ENCODE assay signal across 2 cellular contexts in the genomic region with DNA sequence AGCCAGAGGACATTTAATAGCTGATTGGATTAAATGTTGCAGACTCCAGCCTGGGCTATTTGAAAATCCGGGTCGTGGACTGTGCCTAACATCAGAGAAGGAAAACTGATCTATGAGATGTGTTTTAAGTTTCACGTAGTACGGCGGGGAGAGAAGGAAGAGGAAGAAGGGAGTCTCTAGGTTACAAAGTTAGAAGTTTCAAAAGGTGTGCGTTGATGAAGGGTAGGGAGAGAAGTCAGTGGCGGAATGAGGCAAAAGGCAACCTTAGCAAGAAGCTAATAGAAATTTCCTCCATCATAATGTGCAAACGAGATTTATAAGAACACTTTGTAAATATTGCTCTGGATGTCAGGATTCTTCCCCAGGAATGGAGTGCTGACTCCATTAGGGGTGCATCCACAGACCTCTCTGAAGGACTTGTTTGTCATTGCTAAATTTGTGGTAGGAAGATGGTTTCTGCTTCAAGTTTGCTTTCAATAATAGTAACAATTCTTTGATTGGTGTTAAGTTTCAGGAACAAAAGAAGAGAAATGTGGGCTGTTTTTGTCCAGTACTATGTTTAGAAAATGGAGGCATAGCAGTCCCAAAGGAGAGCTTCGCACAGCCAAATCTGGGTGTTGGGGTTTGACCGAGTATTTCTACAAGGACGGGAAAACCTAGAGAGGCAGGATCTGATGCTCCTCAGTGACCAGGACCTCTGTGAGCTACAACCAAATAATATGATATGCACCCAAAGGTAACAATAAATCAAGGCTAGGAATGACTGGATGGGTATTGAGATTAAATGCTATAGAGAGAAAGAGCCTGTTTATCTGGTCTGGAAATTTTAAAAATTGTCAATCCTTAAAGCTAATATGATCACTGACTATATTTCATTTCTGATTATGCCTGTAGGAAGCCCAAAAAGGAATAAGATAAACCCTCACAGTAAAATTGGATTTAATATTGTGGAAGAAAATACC.
TF ChIP-seq lines count a peak whose summit lies in the region.

No MANE protein-coding gene starts in this region.

TF ChIP-seq in GM23338, 12 proteins besides CTCF, POLR2A, EP300 and RAD21:
- TF ChIP-seq, protein P1, sequence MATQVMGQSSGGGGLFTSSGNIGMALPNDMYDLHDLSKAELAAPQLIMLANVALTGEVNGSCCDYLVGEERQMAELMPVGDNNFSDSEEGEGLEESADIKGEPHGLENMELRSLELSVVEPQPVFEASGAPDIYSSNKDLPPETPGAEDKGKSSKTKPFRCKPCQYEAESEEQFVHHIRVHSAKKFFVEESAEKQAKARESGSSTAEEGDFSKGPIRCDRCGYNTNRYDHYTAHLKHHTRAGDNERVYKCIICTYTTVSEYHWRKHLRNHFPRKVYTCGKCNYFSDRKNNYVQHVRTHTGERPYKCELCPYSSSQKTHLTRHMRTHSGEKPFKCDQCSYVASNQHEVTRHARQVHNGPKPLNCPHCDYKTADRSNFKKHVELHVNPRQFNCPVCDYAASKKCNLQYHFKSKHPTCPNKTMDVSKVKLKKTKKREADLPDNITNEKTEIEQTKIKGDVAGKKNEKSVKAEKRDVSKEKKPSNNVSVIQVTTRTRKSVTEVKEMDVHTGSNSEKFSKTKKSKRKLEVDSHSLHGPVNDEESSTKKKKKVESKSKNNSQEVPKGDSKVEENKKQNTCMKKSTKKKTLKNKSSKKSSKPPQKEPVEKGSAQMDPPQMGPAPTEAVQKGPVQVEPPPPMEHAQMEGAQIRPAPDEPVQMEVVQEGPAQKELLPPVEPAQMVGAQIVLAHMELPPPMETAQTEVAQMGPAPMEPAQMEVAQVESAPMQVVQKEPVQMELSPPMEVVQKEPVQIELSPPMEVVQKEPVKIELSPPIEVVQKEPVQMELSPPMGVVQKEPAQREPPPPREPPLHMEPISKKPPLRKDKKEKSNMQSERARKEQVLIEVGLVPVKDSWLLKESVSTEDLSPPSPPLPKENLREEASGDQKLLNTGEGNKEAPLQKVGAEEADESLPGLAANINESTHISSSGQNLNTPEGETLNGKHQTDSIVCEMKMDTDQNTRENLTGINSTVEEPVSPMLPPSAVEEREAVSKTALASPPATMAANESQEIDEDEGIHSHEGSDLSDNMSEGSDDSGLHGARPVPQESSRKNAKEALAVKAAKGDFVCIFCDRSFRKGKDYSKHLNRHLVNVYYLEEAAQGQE (IDR thresholded peaks at IDR 0.05; ENCODE audit: unreplicated experiment) = no peak
- TF ChIP-seq JUNB (IDR thresholded peaks at IDR 0.05; ENCODE audit: unreplicated experiment) (no peak), EZH2 (IDR thresholded peaks at IDR 0.05; ENCODE audit: low read depth, unreplicated experiment) (peak; percentile 59), POLR2AphosphoS5 (IDR thresholded peaks at IDR 0.05; ENCODE audit: low read depth) (no peak), EZH2phosphoT487 (IDR thresholded peaks at IDR 0.05; ENCODE audit: unreplicated experiment) (no peak), ZNF331 (CRISPR knock-in tag; IDR thresholded peaks at IDR 0.05; ENCODE audit: low read depth) (no peak)
- TF ChIP-seq, protein P2, sequence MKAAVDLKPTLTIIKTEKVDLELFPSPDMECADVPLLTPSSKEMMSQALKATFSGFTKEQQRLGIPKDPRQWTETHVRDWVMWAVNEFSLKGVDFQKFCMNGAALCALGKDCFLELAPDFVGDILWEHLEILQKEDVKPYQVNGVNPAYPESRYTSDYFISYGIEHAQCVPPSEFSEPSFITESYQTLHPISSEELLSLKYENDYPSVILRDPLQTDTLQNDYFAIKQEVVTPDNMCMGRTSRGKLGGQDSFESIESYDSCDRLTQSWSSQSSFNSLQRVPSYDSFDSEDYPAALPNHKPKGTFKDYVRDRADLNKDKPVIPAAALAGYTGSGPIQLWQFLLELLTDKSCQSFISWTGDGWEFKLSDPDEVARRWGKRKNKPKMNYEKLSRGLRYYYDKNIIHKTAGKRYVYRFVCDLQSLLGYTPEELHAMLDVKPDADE (IDR thresholded peaks at IDR 0.05) = no peak

TF ChIP-seq in SK-N-SH treated with all-trans-retinoic acid at 6 μM for 48 hours, 23 proteins besides CTCF, POLR2A, EP300 and RAD21:
- TF ChIP-seq OSR1 (CRISPR knock-in tag; IDR thresholded peaks at IDR 0.05) (no peak), ZFP3 (CRISPR knock-in tag; IDR thresholded peaks at IDR 0.05) (no peak), ZNF70 (CRISPR knock-in tag; IDR thresholded peaks at IDR 0.05) (no peak), ESRRG (CRISPR knock-in tag; IDR thresholded peaks at IDR 0.05) (no peak)
